8 cellular contexts compared by ENCODE assay signal in the genomic region with DNA sequence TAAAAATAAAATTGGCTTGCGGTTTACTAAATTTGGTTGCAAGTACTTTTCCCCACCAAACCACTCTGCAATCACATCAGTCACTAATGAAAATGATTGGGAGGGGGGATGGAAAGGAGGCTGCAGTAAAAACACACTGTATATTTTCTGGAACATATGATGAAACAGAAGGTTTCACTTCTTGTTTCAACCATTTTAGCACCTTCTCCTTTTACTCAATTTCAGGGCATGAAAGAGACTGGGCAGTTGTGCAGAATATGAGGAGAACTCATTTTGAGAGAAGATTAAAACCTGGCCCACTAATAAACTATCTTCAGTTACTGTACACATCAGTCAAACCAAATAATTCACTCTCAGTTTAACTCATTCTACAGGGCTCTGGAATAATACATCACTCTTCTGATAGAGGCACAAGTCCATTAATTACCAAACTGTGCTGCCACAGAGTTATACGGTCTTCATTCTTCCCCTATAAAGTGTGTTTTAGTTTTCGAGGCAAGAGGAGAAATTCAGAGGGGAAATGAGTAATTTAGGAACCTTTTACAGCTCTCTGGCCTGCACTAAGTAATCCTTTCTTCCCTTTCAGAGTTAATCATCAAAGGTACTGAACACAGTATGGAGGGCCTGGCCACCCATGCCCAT. TPM values are rescaled to one million over a fixed set of nuclear protein-coding genes. Genes with fewer than 3 reads are reported as not detected.
DNase-seq lines count a peak whose midpoint lies in the region; ATAC-seq and TF ChIP-seq lines count a peak whose summit lies in the region.

No MANE protein-coding gene starts in this region.

- TF ChIP-seq CTCF in MM.1S (IDR thresholded peaks at IDR 0.05; ENCODE audit: low read length): no peak
- TF ChIP-seq CTCF in hepatocyte (IDR thresholded peaks at IDR 0.05; ENCODE audit: poor library complexity): no peak

- peak overlapping the region; percentile 49 for H3K4me2 ChIP-seq in MM.1S (ENCODE audit: low read depth, low read length)
- H3K4me2 ChIP-seq in hepatocyte: no peak overlapping the region

- H3K36me3 ChIP-seq in MM.1S (replicated peaks; ENCODE audit: insufficient read depth, low read length): no peaks in the 10 kb centered on the region
- H3K36me3 ChIP-seq in hepatocyte (replicated peaks; ENCODE audit: insufficient read depth, low read depth): no peaks in the 10 kb centered on the region

- H4K20me1 ChIP-seq in MM.1S (ENCODE audit: insufficient read depth, low read length) (no peaks in the 10 kb centered on the region; the same call in 1 of the 2 replicates), hepatocyte (ENCODE audit: insufficient read depth, poor library complexity, severe bottlenecking) (no peaks in the 10 kb centered on the region)

- H3K4me3 ChIP-seq in MM.1S (ENCODE audit: low read length) (no peak overlapping the region; the same call in 1 of the 2 replicates), hepatocyte (no peak overlapping the region)

- ATAC-seq in GM18517 (IDR thresholded peaks at IDR 0.05; ENCODE audit: unreplicated experiment): peak; percentile 87
- ATAC-seq in GM21737 (IDR thresholded peaks at IDR 0.05; ENCODE audit: unreplicated experiment): peak; percentile 73
- no peak for ATAC-seq in SK-N-SH treated with all-trans-retinoic acid at 6 μM for 48 hours

- H3K9me2 ChIP-seq in MM.1S (replicated peaks; ENCODE audit: insufficient read depth, low read length) (no peaks in the 10 kb centered on the region), hepatocyte (replicated peaks; ENCODE audit: insufficient read depth) (no peaks in the 10 kb centered on the region)

- no peak overlapping the region for H2AFZ ChIP-seq in MM.1S (ENCODE audit: low read length)
- H2AFZ ChIP-seq in hepatocyte: no peak overlapping the region

- H3K27me3 ChIP-seq in MM.1S (replicated peaks; ENCODE audit: insufficient read depth, low read length): peaks cover 35% of the 10 kb centered on the region
- no peaks in the 10 kb centered on the region for H3K27me3 ChIP-seq in hepatocyte

- no peak overlapping the region for H3K9ac ChIP-seq in MM.1S (ENCODE audit: low read length)

- peaks cover 19% of the 10 kb centered on the region for H3F3A ChIP-seq in MM.1S (ENCODE audit: insufficient read depth, low read length)

- peak; percentile 73 for DNase-seq in MM.1S
- peak; percentile 73 for DNase-seq in medulla oblongata (ENCODE audit: extremely low spot score)
- no peak for DNase-seq in activated effector memory CD4-positive, alpha-beta T cell treated with anti-CD3 and anti-CD28 coated beads, Interleukin-2, amount 50 U/mL, for 16 hours
- no peak for DNase-seq in HT-29 (ENCODE audit: low spot score)
- no peak for DNase-seq in hepatocyte (ENCODE audit: low spot score)

- H3K9me3 ChIP-seq in MM.1S (replicated peaks; ENCODE audit: insufficient read depth, low read length) (no peaks in the 10 kb centered on the region), hepatocyte (ENCODE audit: low read depth) (no peaks in the 10 kb centered on the region)

- WGBS in hepatocyte (ENCODE audit: low lambda C conversion rate, missing lambda C conversion rate): 66% methylated on average over 3 of the region's 3 CpGs

- 0 out of 2 replicates have a peak, but pooled peaks cover 2% of the 10 kb centered on the region for H3K79me2 ChIP-seq in MM.1S (ENCODE audit: low read length)
- peaks cover 19% of the 10 kb centered on the region for H3K79me2 ChIP-seq in hepatocyte

- H3K27ac ChIP-seq in MM.1S (ENCODE audit: low read length) (peak overlapping the region; percentile 39; the same call in 1 of the 2 replicates), hepatocyte (no peak overlapping the region)

- H3K4me1 ChIP-seq in MM.1S (ENCODE audit: low read length): peaks cover 46% of the 10 kb centered on the region
- no peaks in the 10 kb centered on the region for H3K4me1 ChIP-seq in hepatocyte (ENCODE audit: insufficient read depth)

TF ChIP-seq in SK-N-SH treated with all-trans-retinoic acid at 6 μM for 48 hours, 23 proteins besides CTCF, POLR2A, EP300 and RAD21 (continues in another document):
- TF ChIP-seq BACH2 (CRISPR knock-in tag; IDR thresholded peaks at IDR 0.05; ENCODE audit: borderline replicate concordance) (no peak), RARB (CRISPR knock-in tag; IDR thresholded peaks at IDR 0.05) (no peak), ISL1 (CRISPR knock-in tag; IDR thresholded peaks at IDR 0.05) (no peak), TOX (CRISPR knock-in tag; IDR thresholded peaks at IDR 0.05; ENCODE audit: borderline replicate concordance) (no peak), OSR1 (CRISPR knock-in tag; IDR thresholded peaks at IDR 0.05) (no peak), CSDC2 (CRISPR knock-in tag; IDR thresholded peaks at IDR 0.05) (no peak), ZFP30 (CRISPR knock-in tag; IDR thresholded peaks at IDR 0.05) (no peak), GLIS3 (CRISPR knock-in tag; IDR thresholded peaks at IDR 0.05) (no peak), ZNF565 (CRISPR knock-in tag; conservative IDR thresholded peaks at IDR 0.05; ENCODE audit: low read depth) (no peak), PPARA (CRISPR knock-in tag; IDR thresholded peaks at IDR 0.05; ENCODE audit: borderline replicate concordance) (no peak), ZFP3 (CRISPR knock-in tag; IDR thresholded peaks at IDR 0.05) (no peak), ZNF70 (CRISPR knock-in tag; IDR thresholded peaks at IDR 0.05) (no peak)
- TF ChIP-seq, protein P1, sequence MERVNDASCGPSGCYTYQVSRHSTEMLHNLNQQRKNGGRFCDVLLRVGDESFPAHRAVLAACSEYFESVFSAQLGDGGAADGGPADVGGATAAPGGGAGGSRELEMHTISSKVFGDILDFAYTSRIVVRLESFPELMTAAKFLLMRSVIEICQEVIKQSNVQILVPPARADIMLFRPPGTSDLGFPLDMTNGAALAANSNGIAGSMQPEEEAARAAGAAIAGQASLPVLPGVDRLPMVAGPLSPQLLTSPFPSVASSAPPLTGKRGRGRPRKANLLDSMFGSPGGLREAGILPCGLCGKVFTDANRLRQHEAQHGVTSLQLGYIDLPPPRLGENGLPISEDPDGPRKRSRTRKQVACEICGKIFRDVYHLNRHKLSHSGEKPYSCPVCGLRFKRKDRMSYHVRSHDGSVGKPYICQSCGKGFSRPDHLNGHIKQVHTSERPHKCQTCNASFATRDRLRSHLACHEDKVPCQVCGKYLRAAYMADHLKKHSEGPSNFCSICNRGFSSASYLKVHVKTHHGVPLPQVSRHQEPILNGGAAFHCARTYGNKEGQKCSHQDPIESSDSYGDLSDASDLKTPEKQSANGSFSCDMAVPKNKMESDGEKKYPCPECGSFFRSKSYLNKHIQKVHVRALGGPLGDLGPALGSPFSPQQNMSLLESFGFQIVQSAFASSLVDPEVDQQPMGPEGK (CRISPR knock-in tag; IDR thresholded peaks at IDR 0.05; ENCODE audit: borderline replicate concordance): no peak
- TF ChIP-seq, protein P2, sequence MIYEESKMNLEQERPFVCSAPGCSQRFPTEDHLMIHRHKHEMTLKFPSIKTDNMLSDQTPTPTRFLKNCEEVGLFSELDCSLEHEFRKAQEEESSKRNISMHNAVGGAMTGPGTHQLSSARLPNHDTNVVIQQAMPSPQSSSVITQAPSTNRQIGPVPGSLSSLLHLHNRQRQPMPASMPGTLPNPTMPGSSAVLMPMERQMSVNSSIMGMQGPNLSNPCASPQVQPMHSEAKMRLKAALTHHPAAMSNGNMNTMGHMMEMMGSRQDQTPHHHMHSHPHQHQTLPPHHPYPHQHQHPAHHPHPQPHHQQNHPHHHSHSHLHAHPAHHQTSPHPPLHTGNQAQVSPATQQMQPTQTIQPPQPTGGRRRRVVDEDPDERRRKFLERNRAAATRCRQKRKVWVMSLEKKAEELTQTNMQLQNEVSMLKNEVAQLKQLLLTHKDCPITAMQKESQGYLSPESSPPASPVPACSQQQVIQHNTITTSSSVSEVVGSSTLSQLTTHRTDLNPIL (CRISPR knock-in tag; IDR thresholded peaks at IDR 0.05; ENCODE audit: low read depth): no peak
- TF ChIP-seq, protein P3, sequence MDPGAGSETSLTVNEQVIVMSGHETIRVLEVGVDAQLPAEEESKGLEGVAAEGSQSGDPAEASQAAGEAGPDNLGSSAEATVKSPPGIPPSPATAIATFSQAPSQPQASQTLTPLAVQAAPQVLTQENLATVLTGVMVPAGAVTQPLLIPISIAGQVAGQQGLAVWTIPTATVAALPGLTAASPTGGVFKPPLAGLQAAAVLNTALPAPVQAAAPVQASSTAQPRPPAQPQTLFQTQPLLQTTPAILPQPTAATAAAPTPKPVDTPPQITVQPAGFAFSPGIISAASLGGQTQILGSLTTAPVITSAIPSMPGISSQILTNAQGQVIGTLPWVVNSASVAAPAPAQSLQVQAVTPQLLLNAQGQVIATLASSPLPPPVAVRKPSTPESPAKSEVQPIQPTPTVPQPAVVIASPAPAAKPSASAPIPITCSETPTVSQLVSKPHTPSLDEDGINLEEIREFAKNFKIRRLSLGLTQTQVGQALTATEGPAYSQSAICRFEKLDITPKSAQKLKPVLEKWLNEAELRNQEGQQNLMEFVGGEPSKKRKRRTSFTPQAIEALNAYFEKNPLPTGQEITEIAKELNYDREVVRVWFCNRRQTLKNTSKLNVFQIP (CRISPR knock-in tag; IDR thresholded peaks at IDR 0.05; ENCODE audit: borderline replicate concordance, low read depth): no peak
- TF ChIP-seq, protein P4, sequence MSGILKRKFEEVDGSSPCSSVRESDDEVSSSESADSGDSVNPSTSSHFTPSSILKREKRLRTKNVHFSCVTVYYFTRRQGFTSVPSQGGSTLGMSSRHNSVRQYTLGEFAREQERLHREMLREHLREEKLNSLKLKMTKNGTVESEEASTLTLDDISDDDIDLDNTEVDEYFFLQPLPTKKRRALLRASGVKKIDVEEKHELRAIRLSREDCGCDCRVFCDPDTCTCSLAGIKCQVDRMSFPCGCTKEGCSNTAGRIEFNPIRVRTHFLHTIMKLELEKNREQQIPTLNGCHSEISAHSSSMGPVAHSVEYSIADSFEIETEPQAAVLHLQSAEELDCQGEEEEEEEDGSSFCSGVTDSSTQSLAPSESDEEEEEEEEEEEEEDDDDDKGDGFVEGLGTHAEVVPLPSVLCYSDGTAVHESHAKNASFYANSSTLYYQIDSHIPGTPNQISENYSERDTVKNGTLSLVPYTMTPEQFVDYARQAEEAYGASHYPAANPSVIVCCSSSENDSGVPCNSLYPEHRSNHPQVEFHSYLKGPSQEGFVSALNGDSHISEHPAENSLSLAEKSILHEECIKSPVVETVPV (CRISPR knock-in tag; IDR thresholded peaks at IDR 0.05): no peak

RNA-seq across cellular contexts. Expression of a gene that starts 25.5 kb away (rescaled TPM):
- total RNA-seq in HT-29 (2014; rRNA removed; shearing (Covaris generic)): not detected in 2 replicates
- total RNA-seq in hepatocyte: 8.7 and 12.1 TPM in 2 replicates
- polyA plus RNA-seq in hepatocyte: 8.9 and 9.5 TPM in 2 replicates

Comparison
In these comparisons a context has a peak if more than half of its experiments do, and no peak if none do; other contexts are left out.
1. DNase-seq: peak in MM.1S (single experiment) and medulla oblongata (single experiment); none in activated effector memory CD4-positive, alpha-beta T cell treated with anti-CD3 and anti-CD28 coated beads, Interleukin-2, amount 50 U/mL, for 16 hours (single experiment), HT-29 (single experiment) and hepatocyte (single experiment).